ENCODE assay signal across 8 cellular contexts in genomic region chrX:40267334-40268118, GRCh38.
A peak's percentile ranks its signal among the peaks of the same experiment; 100 is the strongest.
DNase-seq lines count a peak whose midpoint lies in the region; ATAC-seq, FAIRE-seq and TF ChIP-seq lines count a peak whose summit lies in the region.

No MANE protein-coding gene starts in this region.

- H2AFZ ChIP-seq in OCI-LY7 (ENCODE audit: low read length): peak overlapping the region; percentile 93

- TF ChIP-seq CTCF in OCI-LY7 (conservative IDR thresholded peaks at IDR 0.05; ENCODE audit: low read length): peak; percentile 20; the same call in 1 of the 2 replicates
- no peak for TF ChIP-seq CTCF in epithelial cell of esophagus (IDR thresholded peaks at IDR 0.05; ENCODE audit: insufficient read depth, low read depth, low read length, missing control alignments)
- no peak for TF ChIP-seq CTCF in pancreas (IDR thresholded peaks at IDR 0.05)

- H3K9me2 ChIP-seq in OCI-LY7 (ENCODE audit: insufficient read depth, low read length): no peaks in the 10 kb centered on the region

- peak; percentile 36 for ATAC-seq in GM18907 (IDR thresholded peaks at IDR 0.05; ENCODE audit: unreplicated experiment)
- ATAC-seq in pancreas: peak in 3 of 4 donors; percentile 8 to 54 (median 28)

- no peaks in the 10 kb centered on the region for H3K79me2 ChIP-seq in OCI-LY7 (ENCODE audit: insufficient read depth, low read depth, low read length)

- CTCF ChIA-PET in OCI-LY7 (lab: Charles Lee; ENCODE audit: unreplicated experiment): interaction anchor here (0.6 kb wide), 2 partner anchors 50 to 119 kb away, joined by 3 read pairs; no protein-coding TSS in a partner anchor

- H3K27ac ChIP-seq in OCI-LY7 (ENCODE audit: low read depth, low read length, poor library complexity, severe bottlenecking) (no peak overlapping the region), pancreas (peak overlapping the region in 3 of 4 donors; percentile 9 to 34 (median 33))

- H3K4me1 ChIP-seq in OCI-LY7 (ENCODE audit: insufficient read depth, low read length, poor library complexity, severe bottlenecking): peaks cover 26% of the 10 kb centered on the region
- H3K4me1 ChIP-seq in pancreas: no peaks in the 10 kb centered on the region

- BruUV-seq in OCI-LY7 (replicated peaks; lab: Mats Ljungman, UMichigan): no TSS peak

- H3K36me3 ChIP-seq in OCI-LY7 (ENCODE audit: insufficient read depth, low read length): no peaks in the 10 kb centered on the region
- no peaks in the 10 kb centered on the region for H3K36me3 ChIP-seq in pancreas

- H3K4me3 ChIP-seq in OCI-LY7 (ENCODE audit: low read depth, low read length, poor library complexity, severe bottlenecking) (peak overlapping the region; percentile 58), epithelial cell of esophagus (ENCODE audit: low read length) (peak overlapping the region; percentile 49), pancreas (peak overlapping the region in 3 of 4 donors; percentile 20 to 53 (median 29))

- DNase-seq in OCI-LY7 (ENCODE audit: low spot score) (peak; percentile 14), epithelial cell of esophagus (ENCODE audit: low read depth) (no peak), pancreas (no peak), T-helper 1 cell (no peak), mucosa of gallbladder (ENCODE audit: low spot score) (no peak), dedifferentiated amniotic fluid mesenchymal stem cell (ENCODE audit: extremely low spot score) (no peak), SHP77 (lab: John Stamatoyannopoulos, UW) (no peak)

- no peaks in the 10 kb centered on the region for H3K9me3 ChIP-seq in OCI-LY7 (ENCODE audit: low read length)
- H3K9me3 ChIP-seq in pancreas: no peaks in the 10 kb centered on the region

- no peak for FAIRE-seq in pancreas (lab: Jason Lieb, UNC)

- H4K20me1 ChIP-seq in OCI-LY7 (ENCODE audit: insufficient read depth, low read length): no peaks in the 10 kb centered on the region

- POLR2A ChIA-PET in OCI-LY7 (lab: Charles Lee): interaction anchor here (0.6 to 1.3 kb wide), 2 partner anchors 34 to 99 kb away, joined by 3 read pairs; no protein-coding TSS in a partner anchor

- H3K4me2 ChIP-seq in OCI-LY7 (ENCODE audit: low read length): peak overlapping the region; percentile 68

- intact Hi-C loops in OCI-LY7 (cut with micrococcal nuclease; ENCODE audit: unreplicated experiment): loop anchor here (2.0 kb wide), 1 partner anchor 93 kb away; no protein-coding TSS in a partner anchor
- intact Hi-C loops in pancreas (cut with DNase I): no loop called here

- no peaks in the 10 kb centered on the region for H3K27me3 ChIP-seq in pancreas

- 20 to 21% methylated on average over 29 of the region's 29 CpGs for WGBS in pancreas, 2 donors
